In genomic region chr19:8456064-8456463, GRCh38 we compare ENCODE assay signal across 12 cellular contexts. TPM values are rescaled to one million over a fixed set of nuclear protein-coding genes. Genes with fewer than 3 reads are reported as not detected.
DNase-seq lines count a peak whose midpoint lies in the region; ATAC-seq, FAIRE-seq and TF ChIP-seq lines count a peak whose summit lies in the region.
"Had no signal": no experiment of that assay in that cellular context is flagged by ENCODE, and none has a peak within 500 bp of the region (broad histone marks: within the 10 kb centered on the region; RNA-seq: fewer than 3 reads in every experiment).

No MANE protein-coding gene starts in this region.

- no peak overlapping the region for H3K9ac ChIP-seq in SK-N-MC (ENCODE audit: insufficient read length)

- H3K27me3 Mint-ChIP-seq in neural crest cell (ENCODE audit: low read depth), result no peaks in the 10 kb centered on the region
- H3K27me3 Mint-ChIP-seq: activated naive CD8-positive, alpha-beta T cell treated with anti-CD3 and anti-CD28 coated beads, Interleukin-2, amount 10 ng/mL, durations not matched to agents 7 days and 5 days had no signal

- TF ChIP-seq POLR2A in GM12892 (IDR thresholded peaks at IDR 0.05; ENCODE audit: low read depth, low read length), result 0 out of 2 replicates have a peak, but pooled peaks have one; percentile 12

- ATAC-seq in GM18498 (IDR thresholded peaks at IDR 0.05; ENCODE audit: unreplicated experiment) (no peak), GM19452 (IDR thresholded peaks at IDR 0.05; ENCODE audit: unreplicated experiment) (no peak)

- DNase-seq in GM12892 (ENCODE audit: insufficient read length), result no peak
- DNase-seq in SK-N-MC (ENCODE audit: low read depth, low spot score), result no peak
- DNase-seq in fibroblast of mammary gland (ENCODE audit: low read depth), result no peak
- DNase-seq in neural crest cell (ENCODE audit: low read depth, low spot score), result no peak
- DNase-seq in NCI-H2107 treated with DMSO at 0.1 percent for 48 hours (lab: John Stamatoyannopoulos, UW; ENCODE audit: unreplicated experiment), result no peak
- no peak for DNase-seq in NCI-H69 (lab: John Stamatoyannopoulos, UW)
- DNase-seq: activated naive CD8-positive, alpha-beta T cell treated with anti-CD3 and anti-CD28 coated beads, Interleukin-2, amount 10 ng/mL, durations not matched to agents 7 days and 5 days; Karpas-422; tibial artery had no signal

- H3K4me3 Mint-ChIP-seq in neural crest cell, result peak overlapping the region; percentile 16
- H3K4me3 Mint-ChIP-seq: activated naive CD8-positive, alpha-beta T cell treated with anti-CD3 and anti-CD28 coated beads, Interleukin-2, amount 10 ng/mL, durations not matched to agents 7 days and 5 days had no signal

- no peaks in the 10 kb centered on the region for H3K9me3 ChIP-seq in SK-N-MC (ENCODE audit: low read depth, low read length)
- H3K9me3 ChIP-seq: tibial artery had no signal

- TF ChIP-seq CTCF in fibroblast of mammary gland (conservative IDR thresholded peaks at IDR 0.05; ENCODE audit: control insufficient read depth, insufficient read depth, low read depth, low read length) (peak; percentile 27), neural crest cell (conservative IDR thresholded peaks at IDR 0.05) (peak; percentile 43)

- H3K36me3 Mint-ChIP-seq in neural crest cell (ENCODE audit: low read depth), result peaks cover 18% of the 10 kb centered on the region

- peaks cover 93% of the 10 kb centered on the region for H3K36me3 ChIP-seq in SK-N-MC (ENCODE audit: insufficient read depth, low read length)

- peaks cover 60% of the 10 kb centered on the region for H3K4me1 Mint-ChIP-seq in neural crest cell

- H3K27ac Mint-ChIP-seq in neural crest cell (ENCODE audit: unreplicated experiment), result no peak overlapping the region
- H3K27ac Mint-ChIP-seq: activated naive CD8-positive, alpha-beta T cell treated with anti-CD3 and anti-CD28 coated beads, Interleukin-2, amount 10 ng/mL, durations not matched to agents 7 days and 5 days had no signal

- 0 out of 2 replicates have a peak overlapping the region, but pooled peaks have one; percentile 34 for H3K27ac ChIP-seq in SK-N-MC
- H3K27ac ChIP-seq: tibial artery had no signal

- no peaks in the 10 kb centered on the region for H3K9me3 Mint-ChIP-seq in neural crest cell
- H3K9me3 Mint-ChIP-seq: activated naive CD8-positive, alpha-beta T cell treated with anti-CD3 and anti-CD28 coated beads, Interleukin-2, amount 10 ng/mL, durations not matched to agents 7 days and 5 days had no signal

- H3K4me3 ChIP-seq in SK-N-MC (no peak overlapping the region), fibroblast of mammary gland (ENCODE audit: control insufficient read depth, low read depth, low read length) (no peak overlapping the region)
- H3K4me3 ChIP-seq: tibial artery had no signal

- no peak for FAIRE-seq in GM12892 (lab: Jason Lieb, UNC)

RNA-seq across cellular contexts. Expression of gene HNRNPM, which starts 11.3 kb away (rescaled TPM):
- polyA plus RNA-seq in GM12892 (2012; ENCODE audit: missing spikeins), result 159 TPM
- total RNA-seq in neural crest cell, result 493 and 498 TPM in 2 replicates

RNA-seq across cellular contexts. Expression of gene MARCHF2, which starts 43.0 kb away (rescaled TPM):
- 10.5 TPM for polyA plus RNA-seq in GM12892 (2012; ENCODE audit: missing spikeins)
- 13.6 and 14.6 TPM in 2 replicates for total RNA-seq in neural crest cell

RNA-seq across cellular contexts. Expression of gene PRAM1, which starts 46.4 kb away (rescaled TPM):
- polyA plus RNA-seq in GM12892 (2012; ENCODE audit: missing spikeins), result 0.15 TPM
- total RNA-seq in neural crest cell, result 0.21 and 0.55 TPM in 2 replicates
- total RNA-seq: Daoy had no signal

RNA-seq across cellular contexts. Expression of gene ZNF414, which starts 57.9 kb away (rescaled TPM):
- 2.7 TPM for polyA plus RNA-seq in GM12892 (2012; ENCODE audit: missing spikeins)
- total RNA-seq in neural crest cell, result 31.1 and 31.8 TPM in 2 replicates
